ENCODE assay signal across 8 cellular contexts in genomic region chr19:1069009-1069779, GRCh38. TPM values are rescaled to one million over a fixed set of nuclear protein-coding genes. Genes with fewer than 3 reads are reported as not detected.
A peak's percentile ranks its signal among the peaks of the same experiment; 100 is the strongest.
DNase-seq lines count a peak whose midpoint lies in the region; ATAC-seq and TF ChIP-seq lines count a peak whose summit lies in the region.

No MANE protein-coding gene starts in this region.

- H3K27ac ChIP-seq in OCI-LY3 (ENCODE audit: low read length) (peak overlapping the region; percentile 77), lung (ENCODE audit: low read depth in 1 of 2, low read length in 1 of 2) (peak overlapping the region in 1 of 2 donors; percentile 43), aorta (ENCODE audit: low read depth in 1 of 2, low read length in 2 of 2) (no peak overlapping the region), sigmoid colon (peak overlapping the region in 1 of 4 donors; percentile 23), A673 (ENCODE audit: low read depth, low read length, poor library complexity, severe bottlenecking) (no peak overlapping the region)

- no peaks in the 10 kb centered on the region for H3K9me3 Mint-ChIP-seq in activated naive CD8-positive, alpha-beta T cell (ENCODE audit: low read depth)

- POLR2A ChIA-PET in A673 (lab: Charles Lee; ENCODE audit: low non-redundant PET) = no interaction called here

- H3K4me3 Mint-ChIP-seq in activated naive CD8-positive, alpha-beta T cell = peak overlapping the region; percentile 91

- H3K27me3 ChIP-seq in OCI-LY3 (ENCODE audit: low read depth, low read length) (no peaks in the 10 kb centered on the region), lung (ENCODE audit: control insufficient read depth, insufficient read depth) (no peaks in the 10 kb centered on the region), aorta (ENCODE audit: control insufficient read depth in 1 of 2, insufficient read depth in 2 of 2, low read length in 1 of 2) (no peaks in the 10 kb centered on the region), sigmoid colon (peaks cover 42 to 79% (median 75%) of the 10 kb centered on the region in 3 donors), A673 (replicated peaks; ENCODE audit: insufficient read depth, low read depth, low read length, poor library complexity) (peaks cover 7% of the 10 kb centered on the region)

- TF ChIP-seq EP300 in sigmoid colon (IDR thresholded peaks at IDR 0.05) = no peak

- peak overlapping the region; percentile 95 for H3K4me3 ChIP-seq in OCI-LY3 (ENCODE audit: low read length)
- no peak overlapping the region for H3K4me3 ChIP-seq in lung
- H3K4me3 ChIP-seq in aorta (ENCODE audit: low read length in 2 of 2) = no peak overlapping the region
- H3K4me3 ChIP-seq in sigmoid colon = peak overlapping the region in 2 of 4 donors; percentile 43 to 45
- no peak overlapping the region for H3K4me3 ChIP-seq in A673 (ENCODE audit: low read depth, low read length, poor library complexity, severe bottlenecking)

- CTCF ChIA-PET in A673 (lab: Charles Lee) = no interaction called here

- peaks cover 52% of the 10 kb centered on the region for H3K4me1 Mint-ChIP-seq in activated naive CD8-positive, alpha-beta T cell (ENCODE audit: low read depth)

- H3K9me3 ChIP-seq in OCI-LY3 (ENCODE audit: insufficient read depth, low read length) (no peaks in the 10 kb centered on the region), lung (ENCODE audit: control insufficient read depth in 2 of 2, insufficient read depth in 1 of 2, low read length in 1 of 2) (no peaks in the 10 kb centered on the region), aorta (ENCODE audit: control insufficient read depth, low read length) (no peaks in the 10 kb centered on the region), sigmoid colon (no peaks in the 10 kb centered on the region), A673 (ENCODE audit: low read depth, low read length, poor library complexity, severe bottlenecking) (no peaks in the 10 kb centered on the region)

- no TSS peak for BruUV-seq in A673 (replicated peaks; lab: Mats Ljungman, UMichigan)

- H3K36me3 Mint-ChIP-seq in activated naive CD8-positive, alpha-beta T cell = peaks cover 9% of the 10 kb centered on the region

- H2AFZ ChIP-seq in OCI-LY3 (ENCODE audit: low read depth, low read length) = no peak overlapping the region

- H3K79me2 ChIP-seq in OCI-LY3 (ENCODE audit: low read length) = peaks cover 31% of the 10 kb centered on the region

- H3K27me3 Mint-ChIP-seq in activated naive CD8-positive, alpha-beta T cell = no peaks in the 10 kb centered on the region

- peak overlapping the region; percentile 98 for H3K4me2 ChIP-seq in OCI-LY3 (ENCODE audit: low read length)

- H3K36me3 ChIP-seq in OCI-LY3 (replicated peaks; ENCODE audit: low read depth, low read length) (peaks cover 17% of the 10 kb centered on the region), lung (ENCODE audit: control insufficient read depth in 2 of 2, insufficient read depth in 2 of 2, low read length in 2 of 2) (peaks cover 0 to 22% of the 10 kb centered on the region in 2 donors), aorta (ENCODE audit: control insufficient read depth in 1 of 2, insufficient read depth in 2 of 2, low read length in 1 of 2) (no peaks in the 10 kb centered on the region), sigmoid colon (no peaks in the 10 kb centered on the region), A673 (ENCODE audit: insufficient read depth, low read length, poor library complexity, severe bottlenecking) (no peaks in the 10 kb centered on the region)

- peak; percentile 29 for ATAC-seq in lung (ENCODE audit: insufficient read depth, low FRiP score)
- peak; percentile 34 for ATAC-seq in aorta (ENCODE audit: low FRiP score)
- no peak for ATAC-seq in HG02973 (IDR thresholded peaks at IDR 0.05; ENCODE audit: unreplicated experiment)

- no peak for TF ChIP-seq POLR2A in sigmoid colon (IDR thresholded peaks at IDR 0.05)

- DNase-seq in GF-D8 (lab: John Stamatoyannopoulos, UW) (peak; percentile 91), lung (ENCODE audit: low spot score) (peak; percentile 79), aorta (peak; percentile 83 to 91), sigmoid colon (no peak), A673 (ENCODE audit: low spot score) (no peak)

- peaks cover 28% of the 10 kb centered on the region for H3K4me1 ChIP-seq in OCI-LY3 (ENCODE audit: low read length)
- H3K4me1 ChIP-seq in lung (ENCODE audit: control insufficient read depth in 2 of 2, insufficient read depth in 2 of 2, low read length in 2 of 2) = peaks cover 0 to 37% of the 10 kb centered on the region in 2 donors
- no peaks in the 10 kb centered on the region for H3K4me1 ChIP-seq in aorta (ENCODE audit: control insufficient read depth in 1 of 2, insufficient read depth in 2 of 2, low read length in 2 of 2)
- H3K4me1 ChIP-seq in sigmoid colon = peaks cover 0 to 51% (median 34%) of the 10 kb centered on the region in 4 donors
- peaks cover 29% of the 10 kb centered on the region for H3K4me1 ChIP-seq in A673 (ENCODE audit: insufficient read depth, low read length, poor library complexity, severe bottlenecking)

- WGBS in lung, 2 donors = 23 to 38% methylated on average over 23 to 25 of the region's 25 CpGs
- WGBS in aorta, 2 donors = 46 to 49% methylated on average over 25 of the region's 25 CpGs
- 11 to 24% methylated on average over 25 of the region's 25 CpGs for WGBS in sigmoid colon, 2 donors

- TF ChIP-seq CTCF in OCI-LY3 (IDR thresholded peaks at IDR 0.05; ENCODE audit: low read depth, low read length) (no peak), lung (IDR thresholded peaks at IDR 0.05; ENCODE audit: control extremely low read depth, extremely low read depth) (no peak), sigmoid colon (IDR thresholded peaks at IDR 0.05) (no peak), A673 (conservative IDR thresholded peaks at IDR 0.05; ENCODE audit: low read depth, low read length) (no peak)

- peak overlapping the region; percentile 96 for H3K27ac Mint-ChIP-seq in activated naive CD8-positive, alpha-beta T cell

- H3K9ac ChIP-seq in OCI-LY3 (ENCODE audit: low read length) = peak overlapping the region; percentile 93

- intact Hi-C loops in aorta (cut with DNase I) = no loop called here
- intact Hi-C loops in sigmoid colon (cut with DNase I) = no loop called here
- intact Hi-C loops in A673 (cut with micrococcal nuclease; ENCODE audit: unreplicated experiment) = no loop called here

- H4K20me1 ChIP-seq in OCI-LY3 (ENCODE audit: insufficient read depth, low read length) = no peaks in the 10 kb centered on the region

RNA-seq across cellular contexts. Expression of gene ARHGAP45, which starts 2.2 kb away (rescaled TPM):
- 10 to 100 TPM; 23.8 to 86.4 TPM for total RNA-seq in lung
- 100 to 1,000 TPM in 1 of 2 donors, 10 to 100 TPM in 1; 75.4 to 117 TPM for polyA plus RNA-seq in lung
- 10 to 100 TPM; 15.3 to 38.6 TPM for total RNA-seq in aorta
- polyA plus RNA-seq in aorta = 10 to 100 TPM in 1 of 2 donors, 1 to 10 TPM in 1; 7.4 to 21.8 TPM
- total RNA-seq in sigmoid colon = 10 to 100 TPM; 12.8 to 21.6 (median 18.2) TPM
- 100 to 1,000 TPM in 1 of 3 donors, 10 to 100 TPM in 2; 38.6 to 103 (median 39.0) TPM for polyA plus RNA-seq in sigmoid colon
- total RNA-seq in A673 (2021) = 3.2 and 3.4 TPM in 2 replicates

RNA-seq across cellular contexts. Expression of gene POLR2E, which starts 26.0 kb away (rescaled TPM):
- total RNA-seq in lung = 100 to 1,000 TPM in 1 of 2 donors, 10 to 100 TPM in 1; 78.4 to 188 TPM
- polyA plus RNA-seq in lung = 100 to 1,000 TPM; 120 to 196 TPM
- total RNA-seq in aorta = 10 to 100 TPM; 83.5 to 95.6 TPM
- polyA plus RNA-seq in aorta = 100 to 1,000 TPM in 1 of 2 donors, 10 to 100 TPM in 1; 91.5 to 116 TPM
- 100 to 1,000 TPM in 2 of 4 donors, 10 to 100 TPM in 2; 82.0 to 203 (median 104) TPM for total RNA-seq in sigmoid colon
- 100 to 1,000 TPM; 124 to 175 (median 133) TPM for polyA plus RNA-seq in sigmoid colon
- 342 and 343 TPM in 2 replicates for total RNA-seq in A673 (2021)

RNA-seq across cellular contexts. Expression of gene ABCA7, which starts 29.3 kb away (rescaled TPM):
- total RNA-seq in lung (10 to 100 TPM; 20.1 to 50.0 TPM), aorta (10 to 100 TPM in 1 of 2 donors, 1 to 10 TPM in 1; 9.5 to 20.6 TPM), sigmoid colon (10 to 100 TPM in 2 of 4 donors, 1 to 10 TPM in 2; 3.8 to 20.5 (median 10.9) TPM), A673 (2021) (12.0 and 21.2 TPM in 2 replicates)
- polyA plus RNA-seq in lung (10 to 100 TPM; 33.5 to 54.4 TPM), aorta (1 to 10 TPM; 1.9 to 7.6 TPM), sigmoid colon (10 to 100 TPM in 1 of 3 donors, 1 to 10 TPM in 2; 1.8 to 25.1 (median 9.9) TPM)

RNA-seq across cellular contexts. Expression of gene GPX4, which starts 34.6 kb away (rescaled TPM):
- 100 to 1,000 TPM in 1 of 2 donors, 10 to 100 TPM in 1; 91.6 to 365 TPM for total RNA-seq in lung
- 1,000 to 10,000 TPM in 1 of 2 donors, 100 to 1,000 TPM in 1; 566 to 1,031 TPM for polyA plus RNA-seq in lung
- 100 to 1,000 TPM; 165 to 236 TPM for total RNA-seq in aorta
- 100 to 1,000 TPM; 696 to 786 TPM for polyA plus RNA-seq in aorta
- total RNA-seq in sigmoid colon = 100 to 1,000 TPM; 269 to 433 (median 371) TPM
- polyA plus RNA-seq in sigmoid colon = 100 to 1,000 TPM; 311 to 662 (median 643) TPM
- total RNA-seq in A673 (2021) = 368 and 435 TPM in 2 replicates

RNA-seq across cellular contexts. Expression of gene CNN2, which starts 42.8 kb away (rescaled TPM):
- total RNA-seq in lung (100 to 1,000 TPM; 161 to 236 TPM), aorta (100 to 1,000 TPM; 142 to 185 TPM), sigmoid colon (10 to 100 TPM; 25.5 to 59.0 (median 36.3) TPM), A673 (2021) (112 and 146 TPM in 2 replicates)
- polyA plus RNA-seq in lung (100 to 1,000 TPM; 162 to 198 TPM), aorta (100 to 1,000 TPM in 1 of 2 donors, 10 to 100 TPM in 1; 53.2 to 141 TPM), sigmoid colon (100 to 1,000 TPM in 1 of 3 donors, 10 to 100 TPM in 2; 48.0 to 115 (median 53.9) TPM)

Comparison
In these comparisons a context has a peak if more than half of its experiments do, and no peak if none do; other contexts are left out.
1. DNase-seq: peak in GF-D8 (single experiment), lung (single experiment) and aorta (2 of 2); none in sigmoid colon (single experiment) and A673 (single experiment).